Comparison of ENCODE assay signal across 23 cellular contexts in genomic region chrX:41887691-41888090, GRCh38.
"Had no signal": no experiment of that assay in that cellular context is flagged by ENCODE, and none has a peak within 500 bp of the region (broad histone marks: within the 10 kb centered on the region; RNA-seq: fewer than 3 reads in every experiment).

No MANE protein-coding gene starts in this region.

- DNase-seq: activated CD4-positive, alpha-beta T cell treated with anti-CD3 and anti-CD28 coated beads for 4 hours; activated naive CD4-positive, alpha-beta T cell; amygdala; caudate nucleus; foreskin keratinocyte; heart left ventricle; midbrain; naive thymus-derived CD4-positive, alpha-beta T cell; occipital lobe; stimulated activated CD4-positive, alpha-beta T cell treated with anti-CD3 and anti-CD28 coated beads, Interleukin-1b, Interleukin-23, amount 100 ng/mL, for 48 hours; stimulated activated CD4-positive, alpha-beta T cell treated with anti-CD3 and anti-CD28 coated beads, Interleukin-4, amount 100 ng/mL, for 4 hours; stimulated activated CD8-positive, alpha-beta memory T cell treated with anti-CD3 and anti-CD28 coated beads, Interleukin-4, amount 100 ng/mL, for 48 hours; stimulated activated naive CD4-positive, alpha-beta T cell; T-helper 2 cell; trophoblast cell had no signal

- ATAC-seq: esophagus mucosa; foreskin keratinocyte; heart left ventricle; naive thymus-derived CD4-positive, alpha-beta T cell had no signal

- H3K9me3 ChIP-seq: heart left ventricle, right atrium auricular region, SJSA1, thoracic aorta had no signal

- H3K4me1 ChIP-seq: foreskin keratinocyte, parathyroid adenoma, right atrium auricular region had no signal

- H3K4me3 ChIP-seq: heart left ventricle, neural progenitor cell, right atrium auricular region, SJSA1, smooth muscle cell, thoracic aorta had no signal

- H3K9me3 Mint-ChIP-seq: memory B cell had no signal

- H3K27ac Mint-ChIP-seq: memory B cell, neural progenitor cell had no signal

- H3K27ac ChIP-seq: foreskin keratinocyte, heart left ventricle, neural progenitor cell, parathyroid adenoma, right atrium auricular region, SJSA1, thoracic aorta had no signal

- H3K27me3 ChIP-seq: foreskin keratinocyte, heart left ventricle, neural progenitor cell, right atrium auricular region, SJSA1 had no signal

- H3K4me3 Mint-ChIP-seq: memory B cell, neural progenitor cell had no signal

- H3K27me3 Mint-ChIP-seq: memory B cell; naive thymus-derived CD4-positive, alpha-beta T cell had no signal

- H3K36me3 ChIP-seq: heart left ventricle, neural progenitor cell, right atrium auricular region, SJSA1, thoracic aorta had no signal

- H3K4me1 Mint-ChIP-seq: neural progenitor cell had no signal
